9 cellular contexts compared by ENCODE assay signal in genomic region chr5:135834639-135835529, GRCh38. TPM values are rescaled to one million over a fixed set of nuclear protein-coding genes. Genes with fewer than 3 reads are reported as not detected.
DNase-seq lines count a peak whose midpoint lies in the region; TF ChIP-seq lines count a peak whose summit lies in the region.
"Had no signal": no experiment of that assay in that cellular context is flagged by ENCODE, and none has a peak within 500 bp of the region (broad histone marks: within the 10 kb centered on the region; RNA-seq: fewer than 3 reads in every experiment).

TSS of gene SLC25A48 (plus strand) at chr5:135834663. CDS start at chr5:135834848, 185 bp downstream.

- H4K8ac ChIP-seq in neuronal stem cell (ENCODE audit: low read depth, low read length), result no peak within 1 kb of the TSS

- no peaks in the 10 kb centered on the region for H3K36me3 ChIP-seq in neuronal stem cell (replicated peaks in 1 of 2; ENCODE audit: control insufficient read depth in 2 of 2, insufficient read depth in 2 of 2, low read length in 2 of 2)
- no peaks in the 10 kb centered on the region for H3K36me3 ChIP-seq in Karpas-422 (ENCODE audit: insufficient read depth, low read length)
- H3K36me3 ChIP-seq: adrenal gland had no signal

- H3K27ac ChIP-seq in neuronal stem cell (replicated peaks; ENCODE audit: low read length), result no peak within 1 kb of the TSS
- no peak within 1 kb of the TSS for H3K27ac ChIP-seq in Karpas-422 (ENCODE audit: low read length)
- H3K27ac ChIP-seq: adrenal gland had no signal

- TF ChIP-seq CTCF in fibroblast of the aortic adventitia (IDR thresholded peaks at IDR 0.05; ENCODE audit: insufficient read depth, low read length), result no peak

- no peak within 1 kb of the TSS for H3K14ac ChIP-seq in neuronal stem cell (ENCODE audit: low read length)

- no peaks in the 10 kb centered on the region for H3K79me1 ChIP-seq in neuronal stem cell (ENCODE audit: low read depth, low read length)

- H2AK5ac ChIP-seq in neuronal stem cell (ENCODE audit: low read depth, low read length), result peak within 1 kb of the TSS; percentile 20

- H3K4me1 ChIP-seq in neuronal stem cell (ENCODE audit: control insufficient read depth in 2 of 2, insufficient read depth in 1 of 2, low read depth in 1 of 2, low read length in 2 of 2), result peaks cover 0 to 2% of the 10 kb centered on the region in 2 donors
- H3K4me1 ChIP-seq in Karpas-422 (ENCODE audit: low read length), result no peaks in the 10 kb centered on the region
- H3K4me1 ChIP-seq: adrenal gland had no signal

- H3K23ac ChIP-seq in neuronal stem cell (ENCODE audit: low read depth, low read length, poor library complexity), result peak within 1 kb of the TSS; percentile 61

- H2BK120ac ChIP-seq in neuronal stem cell (ENCODE audit: low read depth, low read length), result no peak within 1 kb of the TSS

- H4K20me1 ChIP-seq in Karpas-422 (ENCODE audit: insufficient read depth, low read depth, low read length), result no peaks in the 10 kb centered on the region

- H3K79me2 ChIP-seq in Karpas-422 (ENCODE audit: low read length), result no peaks in the 10 kb centered on the region

- peak within 1 kb of the TSS; percentile 76 for H3K18ac ChIP-seq in neuronal stem cell (ENCODE audit: low read length)

- no peak within 1 kb of the TSS for H3K4ac ChIP-seq in neuronal stem cell (ENCODE audit: low read length)

- H3K9ac ChIP-seq in neuronal stem cell (ENCODE audit: low read depth, low read length, poor library complexity), result no peak within 1 kb of the TSS
- no peak within 1 kb of the TSS for H3K9ac ChIP-seq in Karpas-422 (ENCODE audit: low read length)

- no peak within 1 kb of the TSS for H2BK15ac ChIP-seq in neuronal stem cell (ENCODE audit: low read length)

- H3K4me2 ChIP-seq in neuronal stem cell (ENCODE audit: insufficient read depth, low read length, poor library complexity, severe bottlenecking), result peak within 1 kb of the TSS; percentile 95
- no peak within 1 kb of the TSS for H3K4me2 ChIP-seq in Karpas-422 (ENCODE audit: low read depth, low read length, poor library complexity, severe bottlenecking)

- peak; percentile 62 for DNase-seq in activated CD8-positive, alpha-beta memory T cell treated with anti-CD3 and anti-CD28 coated beads for 24 hours
- no peak for DNase-seq in activated CD8-positive, alpha-beta memory T cell treated with anti-CD3 and anti-CD28 coated beads, Interleukin-2, amount 50 U/mL, for 4 hours
- DNase-seq in HuH-7 (ENCODE audit: low spot score) (peak; percentile 88), SW480 (ENCODE audit: low spot score) (peak; percentile 88), fibroblast of the aortic adventitia (ENCODE audit: low read depth) (no peak), neuronal stem cell (ENCODE audit: low spot score) (peak; percentile 71), GOT3 (lab: John Stamatoyannopoulos, UW) (no peak), Karpas-422 (no peak)

- H3K9me2 ChIP-seq in Karpas-422 (replicated peaks; ENCODE audit: insufficient read depth, low read length), result no peaks in the 10 kb centered on the region

- H3K9me3 ChIP-seq in neuronal stem cell (replicated peaks in 1 of 2; ENCODE audit: control insufficient read depth in 2 of 2, insufficient read depth in 1 of 2, low read depth in 1 of 2, low read length in 2 of 2) (no peaks in the 10 kb centered on the region), Karpas-422 (ENCODE audit: low read length) (no peaks in the 10 kb centered on the region)
- H3K9me3 ChIP-seq: adrenal gland had no signal

- no peak within 1 kb of the TSS for H2BK5ac ChIP-seq in neuronal stem cell (ENCODE audit: low read length)

- no peak within 1 kb of the TSS for H4K91ac ChIP-seq in neuronal stem cell (ENCODE audit: low read depth, low read length, poor library complexity)

- peaks cover 0 to 65% (median 26%) of the 10 kb centered on the region in 3 experiments for H3K27me3 ChIP-seq in neuronal stem cell (ENCODE audit: control insufficient read depth in 3 of 3, insufficient read depth in 3 of 3, low read depth in 1 of 3, low read length in 3 of 3)
- no peaks in the 10 kb centered on the region for H3K27me3 ChIP-seq in Karpas-422 (ENCODE audit: low read length)

- WGBS in neuronal stem cell (ENCODE audit: extremely low coverage in 2 of 2, insufficient read length in 2 of 2, insufficient replicate concordance in 1 of 2), 2 donors, result no CpG with 5 or more reads among the region's 68 CpGs

- H3K4me3 ChIP-seq in fibroblast of the aortic adventitia (ENCODE audit: low read depth, low read length), result peak within 1 kb of the TSS; percentile 38
- H3K4me3 ChIP-seq in neuronal stem cell (ENCODE audit: low read length in 2 of 2), result peak within 1 kb of the TSS; percentile 7 to 86
- H3K4me3 ChIP-seq in Karpas-422 (ENCODE audit: low read length), result no peak within 1 kb of the TSS
- H3K4me3 ChIP-seq: adrenal gland had no signal

- peak within 1 kb of the TSS; percentile 90 for H2AFZ ChIP-seq in neuronal stem cell (ENCODE audit: low read length)
- no peak within 1 kb of the TSS for H2AFZ ChIP-seq in Karpas-422 (ENCODE audit: low read length)

- H2BK12ac ChIP-seq in neuronal stem cell (ENCODE audit: low read length), result no peak within 1 kb of the TSS

RNA-seq across cellular contexts. Expression of gene SLC25A48, which starts in this region (rescaled TPM):
- not detected in 2 replicates for total RNA-seq in fibroblast of the aortic adventitia (ENCODE audit: low replicate concordance)
- 0.03 TPM for polyA plus RNA-seq in neuronal stem cell (2013, experiment 1 of 2)
- polyA plus RNA-seq in neuronal stem cell (2013, experiment 2 of 2), result 0.07 TPM
- total RNA-seq in Karpas-422 (2014; rRNA removed; shearing (Covaris generic); ENCODE audit: low replicate concordance), result not detected in 2 replicates
- total RNA-seq: adrenal gland had no signal
- polyA plus RNA-seq: adrenal gland had no signal

Comparison
In these comparisons a context has a peak if more than half of its experiments do, and no peak if none do; other contexts are left out.
1. DNase-seq: peak in activated CD8-positive, alpha-beta memory T cell treated with anti-CD3 and anti-CD28 coated beads for 24 hours (single experiment), HuH-7 (single experiment), SW480 (single experiment) and neuronal stem cell (single experiment); none in activated CD8-positive, alpha-beta memory T cell treated with anti-CD3 and anti-CD28 coated beads, Interleukin-2, amount 50 U/mL, for 4 hours (single experiment), fibroblast of the aortic adventitia (single experiment), GOT3 (single experiment) and Karpas-422 (single experiment).